ENCODE assay signal across 8 cellular contexts in genomic region chr14:22472935-22473854, GRCh38.
DNase-seq lines count a peak whose midpoint lies in the region; ATAC-seq and TF ChIP-seq lines count a peak whose summit lies in the region.

No MANE protein-coding gene starts in this region.

- ATAC-seq in GM18498 (IDR thresholded peaks at IDR 0.05; ENCODE audit: unreplicated experiment) (peak; percentile 58), GM19328 (IDR thresholded peaks at IDR 0.05; ENCODE audit: unreplicated experiment) (no peak)

- H3K4me1 ChIP-seq in neutrophil (ENCODE audit: control insufficient read depth in 1 of 2, insufficient read depth in 1 of 2, low read depth in 1 of 2, low read length in 1 of 2): peaks cover 2 to 11% of the 10 kb centered on the region in 2 experiments

- no peak overlapping the region for H3K27ac ChIP-seq in neutrophil

- no peaks in the 10 kb centered on the region for H3K27me3 ChIP-seq in neutrophil

- peak; percentile 51 for TF ChIP-seq CTCF in AG09309 (IDR thresholded peaks at IDR 0.05; ENCODE audit: control insufficient read depth, insufficient read depth, low read depth, low read length, missing control alignments)
- TF ChIP-seq CTCF in fibroblast of mammary gland (conservative IDR thresholded peaks at IDR 0.05; ENCODE audit: control insufficient read depth, insufficient read depth, low read depth, low read length): peak; percentile 66
- peak; percentile 65 for TF ChIP-seq CTCF in neutrophil (IDR thresholded peaks at IDR 0.05)

- DNase-seq in AG09309 (ENCODE audit: low read depth): no peak
- peak; percentile 81 for DNase-seq in HT1080 (ENCODE audit: low read depth)
- peak; percentile 60 for DNase-seq in RPMI7951 (ENCODE audit: low read depth)
- peak; percentile 60 for DNase-seq in fibroblast of mammary gland (ENCODE audit: low read depth)
- DNase-seq in NCI-H187 (lab: John Stamatoyannopoulos, UW): no peak

- H3K36me3 ChIP-seq in neutrophil: no peaks in the 10 kb centered on the region

- H3K4me3 ChIP-seq in AG09309 (ENCODE audit: control insufficient read depth, low read depth, low read length): no peak overlapping the region
- no peak overlapping the region for H3K4me3 ChIP-seq in fibroblast of mammary gland (ENCODE audit: control insufficient read depth, low read depth, low read length)
- no peak overlapping the region for H3K4me3 ChIP-seq in neutrophil (ENCODE audit: low read depth in 1 of 2, low read length in 1 of 2)

- no peaks in the 10 kb centered on the region for H3K9me3 ChIP-seq in neutrophil

Comparison
In these comparisons a context has a peak if more than half of its experiments do, and no peak if none do; other contexts are left out.
1. DNase-seq: peak in HT1080 (single experiment), RPMI7951 (single experiment) and fibroblast of mammary gland (single experiment); none in AG09309 (single experiment) and NCI-H187 (0 of 2).
2. Peak in every context shown above with its lines, with median percentiles within 50 percentile points of each other: CTCF ChIP-seq.